Comparison of ENCODE assay signal across 1 cellular context in the genomic region with DNA sequence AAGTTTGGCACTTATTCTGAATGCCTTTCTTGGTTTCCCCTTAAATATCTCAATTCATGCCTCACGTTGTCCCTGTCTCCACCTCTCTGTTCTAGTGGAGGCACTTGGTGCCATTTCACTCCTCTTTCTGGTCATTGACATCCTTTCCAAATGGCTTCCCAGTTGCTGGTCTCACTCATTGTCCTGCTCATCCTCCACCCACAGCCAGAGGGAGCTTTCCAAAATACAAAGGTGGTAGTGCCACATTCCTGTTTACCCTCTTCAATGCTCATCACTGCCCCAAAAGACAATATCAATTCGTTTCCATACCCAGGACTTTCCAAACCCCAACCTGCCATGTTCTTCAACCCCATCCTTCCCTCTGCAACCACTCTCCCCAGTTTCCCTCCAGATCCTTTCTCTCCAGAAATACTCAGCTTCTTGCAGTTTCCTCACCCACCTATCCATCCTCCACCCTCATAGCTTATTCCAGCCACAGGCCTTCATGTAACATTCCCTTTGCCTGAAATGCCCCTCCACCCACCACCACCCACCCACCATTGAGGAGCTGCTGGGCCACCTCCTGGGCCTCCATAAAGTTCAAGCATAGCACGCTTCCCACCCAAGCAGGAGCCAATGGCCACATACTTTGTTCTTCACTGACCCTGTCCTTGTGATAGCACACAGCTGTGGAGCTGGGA.
TF ChIP-seq lines count a peak whose summit lies in the region.

No MANE protein-coding gene starts in this region.

TF ChIP-seq in K562, 482 proteins besides CTCF, POLR2A, EP300 and RAD21:
- TF ChIP-seq YY1 (IDR thresholded peaks at IDR 0.05; ENCODE audit: borderline replicate concordance in 1 of 3, control insufficient read depth in 1 of 3, extremely low read depth in 1 of 3, insufficient read depth in 3 of 3, insufficient read length in 1 of 3, insufficient replicate concordance in 2 of 3, low read depth in 1 of 3, low read length in 2 of 3) (peak in 1 of 3 experiments; percentile 20), MIER1 (IDR thresholded peaks at IDR 0.05; ENCODE audit: low read depth) (no peak), ARID2 (IDR thresholded peaks at IDR 0.05) (no peak), ZNF644 (tag; IDR thresholded peaks at IDR 0.05; ENCODE audit: low read depth) (no peak)
